24 cellular contexts compared by ENCODE assay signal in genomic region chr22:37069319-37069718, GRCh38. TPM values are rescaled to one million over a fixed set of nuclear protein-coding genes. Genes with fewer than 3 reads are reported as not detected.
"Had no signal": no experiment of that assay in that cellular context is flagged by ENCODE, and none has a peak within 500 bp of the region (broad histone marks: within the 10 kb centered on the region; RNA-seq: fewer than 3 reads in every experiment).

No MANE protein-coding gene starts in this region.

- H3K4me3 Mint-ChIP-seq: activated CD4-positive, alpha-beta T cell treated with anti-CD3 and anti-CD28 coated beads, Interleukin-2, amount 10 ng/mL, durations not matched to agents 24 days and 14 days; activated naive CD8-positive, alpha-beta T cell treated with anti-CD3 and anti-CD28 coated beads for 36 hours; activated T-helper 1 cell treated with anti-CD3 and anti-CD28 coated beads, Interleukin-12 subunit alpha, Interleukin-12 subunit beta, Interleukin-2, Interleukin-4 antibody, amounts not matched to agents 30 ng/mL and 10 ng/mL and 1 ng/mL, durations not matched to agents 14 hours and 24 hours and 36 hours; central memory CD8-positive, alpha-beta T cell; memory B cell; natural killer cell; stimulated activated naive B cell treated with anti-CD40 and anti-IgM and Interleukin-4, amounts not matched to agents 10 μg/mL and 1 μg/mL and 100 μg/mL, for 72 hours; T-helper 2 cell treated with Interferon-gamma antibody and Interleukin-4, amounts not matched to agents 5 μg/mL and 100 μg/mL, for 36 hours had no signal

- H3K9me3 Mint-ChIP-seq: activated CD4-positive, alpha-beta T cell treated with anti-CD3 and anti-CD28 coated beads, Interleukin-2, amount 10 ng/mL, durations not matched to agents 24 days and 14 days; activated naive CD8-positive, alpha-beta T cell treated with anti-CD3 and anti-CD28 coated beads for 36 hours; activated T-helper 1 cell treated with anti-CD3 and anti-CD28 coated beads, Interleukin-12 subunit alpha, Interleukin-12 subunit beta, Interleukin-2, Interleukin-4 antibody, amounts not matched to agents 30 ng/mL and 10 ng/mL and 1 ng/mL, durations not matched to agents 14 hours and 24 hours and 36 hours; central memory CD8-positive, alpha-beta T cell; memory B cell; natural killer cell; stimulated activated naive B cell treated with anti-CD40 and anti-IgM and Interleukin-4, amounts not matched to agents 10 μg/mL and 1 μg/mL and 100 μg/mL, for 72 hours; T-helper 2 cell treated with Interferon-gamma antibody and Interleukin-4, amounts not matched to agents 5 μg/mL and 100 μg/mL, for 36 hours had no signal

- H3K36me3 Mint-ChIP-seq: natural killer cell had no signal

- H3K36me3 ChIP-seq: left ventricle myocardium inferior, right atrium auricular region had no signal

- H3K27ac ChIP-seq: body of pancreas, left ventricle myocardium inferior, right atrium auricular region had no signal

- ATAC-seq: body of pancreas had no signal

- H3K27ac Mint-ChIP-seq: activated CD4-positive, alpha-beta T cell treated with anti-CD3 and anti-CD28 coated beads, Interleukin-2, amount 10 ng/mL, durations not matched to agents 24 days and 14 days; activated naive CD8-positive, alpha-beta T cell treated with anti-CD3 and anti-CD28 coated beads for 36 hours; activated T-helper 1 cell treated with anti-CD3 and anti-CD28 coated beads, Interleukin-12 subunit alpha, Interleukin-12 subunit beta, Interleukin-2, Interleukin-4 antibody, amounts not matched to agents 30 ng/mL and 10 ng/mL and 1 ng/mL, durations not matched to agents 14 hours and 24 hours and 36 hours; memory B cell; natural killer cell; progenitor cell of endocrine pancreas; stimulated activated naive B cell treated with anti-CD40 and anti-IgM and Interleukin-4, amounts not matched to agents 10 μg/mL and 1 μg/mL and 100 μg/mL, for 72 hours; T-helper 2 cell treated with Interferon-gamma antibody and Interleukin-4, amounts not matched to agents 5 μg/mL and 100 μg/mL, for 36 hours had no signal

- DNase-seq: activated CD4-positive, alpha-beta T cell treated with anti-CD3 and anti-CD28 coated beads, Interleukin-2, amount 10 ng/mL, durations not matched to agents 24 days and 14 days; activated CD4-positive, CD25-positive, alpha-beta regulatory T cell; activated CD8-positive, alpha-beta memory T cell treated with anti-CD3 and anti-CD28 coated beads, Interleukin-2, amount 50 U/mL, for 48 hours; amygdala; body of pancreas; cortex of kidney; effector CD4-positive, alpha-beta T cell; foreskin melanocyte; left ventricle myocardium inferior; natural killer cell; occipital lobe; stimulated activated CD4-positive, alpha-beta T cell treated with anti-CD3 and anti-CD28 coated beads, Interleukin-2, amount 100 ng/mL, for 48 hours; stimulated activated naive B cell treated with anti-CD40 and anti-IgM and Interleukin-4, amounts not matched to agents 10 μg/mL and 1 μg/mL and 100 μg/mL, for 72 hours; SW 1271; trophoblast cell had no signal

- H3K9me3 ChIP-seq: body of pancreas, left ventricle myocardium inferior, right atrium auricular region had no signal

- H3K4me1 ChIP-seq: body of pancreas, left ventricle myocardium inferior, right atrium auricular region had no signal

- H3K4me3 ChIP-seq: body of pancreas, left ventricle myocardium inferior, right atrium auricular region had no signal

- H3K4me1 Mint-ChIP-seq: activated CD4-positive, alpha-beta T cell treated with anti-CD3 and anti-CD28 coated beads, Interleukin-2, amount 10 ng/mL, durations not matched to agents 24 days and 14 days; activated naive CD8-positive, alpha-beta T cell treated with anti-CD3 and anti-CD28 coated beads for 36 hours; central memory CD8-positive, alpha-beta T cell; memory B cell; natural killer cell; stimulated activated naive B cell treated with anti-CD40 and anti-IgM and Interleukin-4, amounts not matched to agents 10 μg/mL and 1 μg/mL and 100 μg/mL, for 72 hours had no signal

RNA-seq across cellular contexts. Expression of gene TMPRSS6, which starts 40.2 kb away (rescaled TPM):
- total RNA-seq: fibroblast of lung, left ventricle myocardium inferior, occipital lobe, right atrium auricular region, skeletal muscle tissue had no signal
